ENCODE assay signal across 8 cellular contexts in the genomic region with DNA sequence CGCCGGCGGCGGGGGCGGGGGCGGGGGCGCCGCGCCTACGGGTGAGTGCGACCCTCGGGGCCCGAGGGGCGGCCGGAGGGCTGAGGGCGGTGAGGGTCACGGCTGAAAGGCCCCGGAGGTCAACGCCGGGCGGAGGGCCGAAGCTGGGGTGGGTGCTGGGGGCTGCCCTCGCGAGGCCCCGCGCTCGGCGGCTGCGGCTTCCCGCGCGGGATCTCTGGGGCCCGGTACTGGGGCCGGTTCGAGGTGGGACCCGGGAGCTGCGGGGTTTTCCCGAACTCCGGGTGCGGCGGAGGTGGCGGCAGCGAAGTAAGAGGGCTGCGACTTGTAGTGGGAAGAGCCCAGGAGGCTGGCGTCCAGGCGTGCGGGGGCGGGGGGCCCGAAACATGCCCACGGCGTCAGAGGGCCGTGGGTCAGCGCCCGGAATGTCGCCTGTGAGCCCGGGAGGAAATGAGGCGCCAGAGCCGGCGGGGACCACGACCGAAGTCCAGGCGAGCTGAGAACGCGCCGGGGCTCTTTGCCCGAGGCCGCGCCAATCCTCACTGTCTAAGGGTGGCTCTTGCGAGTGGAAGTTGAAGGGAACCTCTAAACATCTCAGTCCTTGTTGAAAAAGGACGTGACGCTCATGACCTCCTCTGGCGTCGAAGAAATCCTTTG. TPM values are rescaled to one million over a fixed set of nuclear protein-coding genes. Genes with fewer than 3 reads are reported as not detected.
DNase-seq lines count a peak whose midpoint lies in the region; ATAC-seq and TF ChIP-seq lines count a peak whose summit lies in the region.

No MANE protein-coding gene starts in this region.

- DNase-seq in NCI-H1105 treated with DMSO at 0.1 percent for 48 hours (lab: John Stamatoyannopoulos, UW) = peak; percentile 18
- DNase-seq in NCI-H1105 (lab: John Stamatoyannopoulos, UW) = no peak
- DNase-seq in iPS DF 6.9 (ENCODE audit: low read depth, low spot score) = no peak
- peak in 1 of 2 donors; percentile 23 for DNase-seq in gastrocnemius medialis

- no peaks in the 10 kb centered on the region for H3K36me3 ChIP-seq in iPS DF 6.9 (ENCODE audit: control insufficient read depth, insufficient read depth, low read length)
- no peaks in the 10 kb centered on the region for H3K36me3 ChIP-seq in gastrocnemius medialis

- TF ChIP-seq POLR2A in gastrocnemius medialis (IDR thresholded peaks at IDR 0.05) = peak in 1 of 2 donors; percentile 5

- peaks cover 2% of the 10 kb centered on the region; the same call in 1 of the 2 replicates for H3K4me1 ChIP-seq in iPS DF 6.9 (ENCODE audit: control insufficient read depth, insufficient read depth, low read length)
- H3K4me1 ChIP-seq in gastrocnemius medialis = peaks cover 0 to 15% of the 10 kb centered on the region in 2 donors

- H3K27ac ChIP-seq in adipose tissue (ENCODE audit: low read depth, low read length) = peak overlapping the region; percentile 90
- H3K27ac ChIP-seq in iPS DF 6.9 (ENCODE audit: low read length) = no peak overlapping the region
- H3K27ac ChIP-seq in gastrocnemius medialis = peak overlapping the region; percentile 84 to 95 (median 88)

- ATAC-seq in HG02884 (IDR thresholded peaks at IDR 0.05; ENCODE audit: unreplicated experiment) (peak; percentile 11), gastrocnemius medialis (peak; percentile 45 to 53), GM21526 (IDR thresholded peaks at IDR 0.05; ENCODE audit: low FRiP score, unreplicated experiment) (no peak), GM19455 (IDR thresholded peaks at IDR 0.05; ENCODE audit: unreplicated experiment) (no peak)

- in situ Hi-C loops in gastrocnemius medialis (cut with MboI; ENCODE audit: low sequenced_read_pairs in 4 of 4) = no loop called here

- H3K27me3 ChIP-seq in iPS DF 6.9 (ENCODE audit: control insufficient read depth, insufficient read depth, low read length) = peaks cover 4% of the 10 kb centered on the region; the same call in 1 of the 2 replicates
- no peaks in the 10 kb centered on the region for H3K27me3 ChIP-seq in gastrocnemius medialis

- 0 to 31% (median 3%) methylated on average over 29 to 72 of the region's 73 CpGs for WGBS in adipose tissue, 3 donors
- no CpG with 5 or more reads among the region's 73 CpGs for WGBS in iPS DF 6.9 (ENCODE audit: insufficient coverage, insufficient read length)

- H3K4me3 ChIP-seq in iPS DF 6.9 (ENCODE audit: low read length) (peak overlapping the region; percentile 68; the same call in 1 of the 2 replicates), gastrocnemius medialis (peak overlapping the region; percentile 55 to 69 (median 65))

- no peaks in the 10 kb centered on the region for H3K9me3 ChIP-seq in iPS DF 6.9 (ENCODE audit: control insufficient read depth, insufficient read depth, low read length)
- no peaks in the 10 kb centered on the region for H3K9me3 ChIP-seq in gastrocnemius medialis

- no peak for TF ChIP-seq CTCF in gastrocnemius medialis (IDR thresholded peaks at IDR 0.05 in 4 of 5, conservative IDR thresholded peaks at IDR 0.05 in 1 of 5)

- intact Hi-C loops in gastrocnemius medialis (cut with DNase I; ENCODE audit: low total_unique reads) = loop anchor here (5.0 kb wide), 1 partner anchor 249 kb away; no protein-coding TSS in a partner anchor

RNA-seq across cellular contexts. Expression of a gene that starts 0.4 kb away (rescaled TPM):
- polyA plus RNA-seq in adipose tissue = 10 to 100 TPM; 14.7 to 35.4 (median 25.9) TPM
- total RNA-seq in gastrocnemius medialis = 10 to 100 TPM; 20.8 to 25.0 (median 22.9) TPM

Comparison
In these comparisons a context has a peak if more than half of its experiments do, and no peak if none do; other contexts are left out.
1. ATAC-seq: peak in HG02884 (single experiment) and gastrocnemius medialis (2 of 2); none in GM21526 (single experiment) and GM19455 (single experiment).